In the genomic region with DNA sequence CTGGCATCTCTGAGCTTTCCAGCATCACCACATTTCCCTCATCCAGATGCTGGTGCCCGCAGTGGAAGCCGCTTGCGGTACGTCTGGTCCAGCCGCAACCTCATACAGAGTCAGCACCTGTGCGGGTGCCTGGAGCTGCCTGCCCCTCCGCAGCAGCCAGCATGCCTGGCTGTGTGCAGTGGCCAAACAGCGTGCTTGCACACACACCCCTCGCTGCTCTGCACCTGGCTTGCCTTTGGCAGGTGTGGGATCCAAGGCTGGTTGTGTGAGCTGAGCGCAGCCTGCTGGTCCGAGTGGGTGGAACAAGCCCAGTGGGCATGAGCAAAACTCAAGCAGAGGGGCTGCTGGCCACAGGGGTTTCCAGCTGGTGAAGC, we compare ENCODE assay signal across 10 cellular contexts. TPM values are rescaled to one million over a fixed set of nuclear protein-coding genes. Genes with fewer than 3 reads are reported as not detected.
DNase-seq lines count a peak whose midpoint lies in the region; ATAC-seq and TF ChIP-seq lines count a peak whose summit lies in the region.
"Had no signal": no experiment of that assay in that cellular context is flagged by ENCODE, and none has a peak within 500 bp of the region (broad histone marks: within the 10 kb centered on the region; RNA-seq: fewer than 3 reads in every experiment).

No MANE protein-coding gene starts in this region.

- H3K36me3 ChIP-seq in RWPE2 (ENCODE audit: low read depth): no peaks in the 10 kb centered on the region

- intact Hi-C loops in Calu3 (cut with micrococcal nuclease; ENCODE audit: unreplicated experiment): no loop called here

- H3K4me3 Mint-ChIP-seq in Calu3 (ENCODE audit: low read depth, unreplicated experiment): no peak overlapping the region
- H3K4me3 Mint-ChIP-seq in activated CD8-positive, alpha-beta memory T cell treated with anti-CD3 and anti-CD28 coated beads, Interleukin-2, amount 10 ng/mL, durations not matched to agents 7 days and 5 days: no peak overlapping the region

- no peak for TF ChIP-seq CTCF in Calu3 (IDR thresholded peaks at IDR 0.05; ENCODE audit: unreplicated experiment)
- TF ChIP-seq CTCF in RWPE2 (IDR thresholded peaks at IDR 0.05; ENCODE audit: poor library complexity, severe bottlenecking): peak; percentile 68
- no peak for TF ChIP-seq CTCF in GM13976 (IDR thresholded peaks at IDR 0.05; ENCODE audit: borderline replicate concordance, control extremely low read depth, extremely low read depth, insufficient read depth, missing control alignments)

- H3K9me3 ChIP-seq in RWPE2 (ENCODE audit: severe bottlenecking): no peaks in the 10 kb centered on the region

- TF ChIP-seq RAD21 in Ishikawa (IDR thresholded peaks at IDR 0.05; ENCODE audit: low read depth): peak; percentile 53

- ATAC-seq in RWPE2 (ENCODE audit: low read depth) (peak; percentile 31), GM21447 (IDR thresholded peaks at IDR 0.05; ENCODE audit: unreplicated experiment) (no peak)
- ATAC-seq in activated CD8-positive, alpha-beta memory T cell treated with anti-CD3 and anti-CD28 coated beads, Interleukin-2, amount 10 ng/mL, durations not matched to agents 7 days and 5 days: no peak

- TF ChIP-seq EP300 in Ishikawa (IDR thresholded peaks at IDR 0.05; ENCODE audit: borderline replicate concordance): no peak

- peaks cover 7% of the 10 kb centered on the region for H3K36me3 Mint-ChIP-seq in Calu3 (ENCODE audit: insufficient read depth, unreplicated experiment)
- no peaks in the 10 kb centered on the region for H3K36me3 Mint-ChIP-seq in activated CD8-positive, alpha-beta memory T cell treated with anti-CD3 and anti-CD28 coated beads, Interleukin-2, amount 10 ng/mL, durations not matched to agents 7 days and 5 days

- H3K27me3 ChIP-seq in RWPE2 (ENCODE audit: insufficient read depth, poor library complexity, severe bottlenecking): no peaks in the 10 kb centered on the region

- H3K4me3 ChIP-seq in RWPE2 (ENCODE audit: severe bottlenecking): no peak overlapping the region

- H3K27ac ChIP-seq in RWPE2 (ENCODE audit: poor library complexity, severe bottlenecking): no peak overlapping the region

- DNase-seq in Calu3: peak; percentile 49
- DNase-seq in RWPE2 (ENCODE audit: low spot score): peak; percentile 69
- peak; percentile 93 for DNase-seq in islet precursor cell
- no peak for DNase-seq in activated CD8-positive, alpha-beta memory T cell treated with anti-CD3 and anti-CD28 coated beads, Interleukin-2, amount 10 ng/mL, durations not matched to agents 7 days and 5 days
- DNase-seq in RKO (ENCODE audit: low spot score): no peak
- DNase-seq in GM13976 (ENCODE audit: low spot score): no peak
- DNase-seq: DND-41, SW 1271 had no signal

- BruUV-seq in Calu3 (replicated peaks; lab: Mats Ljungman, UMichigan): no TSS peak

- in situ Hi-C loops in GM13976 (cut with MboI; ENCODE audit: low sequenced_read_pairs, unreplicated experiment): no loop called here

- CTCF ChIA-PET in Calu3 (lab: Charles Lee): interaction anchor here (0.7 to 1.8 kb wide), 4 partner anchors 64 to 163 kb away, joined by 3 to 5 read pairs (median 4); partner anchors contain the start of gene NCOA7
- CTCF ChIA-PET in activated CD8-positive, alpha-beta memory T cell treated with anti-CD3 and anti-CD28 coated beads, Interleukin-2, amount 10 ng/mL, durations not matched to agents 7 days and 5 days (lab: Charles Lee): interaction anchor here (0.9 to 3.9 kb wide), 14 partner anchors 30 to 200 kb away, joined by 3 to 42 read pairs (median 5); partner anchors contain the start of gene NCOA7

- H3K27me3 Mint-ChIP-seq in Calu3 (ENCODE audit: unreplicated experiment): no peaks in the 10 kb centered on the region
- peaks cover 8% of the 10 kb centered on the region for H3K27me3 Mint-ChIP-seq in activated CD8-positive, alpha-beta memory T cell treated with anti-CD3 and anti-CD28 coated beads, Interleukin-2, amount 10 ng/mL, durations not matched to agents 7 days and 5 days

- H3K4me1 ChIP-seq in RWPE2 (ENCODE audit: insufficient read depth, poor library complexity, severe bottlenecking): peaks cover 25% of the 10 kb centered on the region

- H3K27ac Mint-ChIP-seq in Calu3 (ENCODE audit: unreplicated experiment): no peak overlapping the region
- H3K27ac Mint-ChIP-seq in activated CD8-positive, alpha-beta memory T cell treated with anti-CD3 and anti-CD28 coated beads, Interleukin-2, amount 10 ng/mL, durations not matched to agents 7 days and 5 days: no peak overlapping the region

- H3K9me3 Mint-ChIP-seq in Calu3 (ENCODE audit: low read depth, unreplicated experiment): peaks cover 6% of the 10 kb centered on the region
- no peaks in the 10 kb centered on the region for H3K9me3 Mint-ChIP-seq in activated CD8-positive, alpha-beta memory T cell treated with anti-CD3 and anti-CD28 coated beads, Interleukin-2, amount 10 ng/mL, durations not matched to agents 7 days and 5 days (ENCODE audit: low read depth)

- H3K4me1 Mint-ChIP-seq in Calu3 (ENCODE audit: low read depth, unreplicated experiment): peaks cover 39% of the 10 kb centered on the region
- peaks cover 10% of the 10 kb centered on the region for H3K4me1 Mint-ChIP-seq in activated CD8-positive, alpha-beta memory T cell treated with anti-CD3 and anti-CD28 coated beads, Interleukin-2, amount 10 ng/mL, durations not matched to agents 7 days and 5 days

TF ChIP-seq in Ishikawa, 13 proteins besides CTCF, POLR2A, EP300 and RAD21:
- TF ChIP-seq MAX (IDR thresholded peaks at IDR 0.05): no peak
- no peak for TF ChIP-seq ZBTB7A (IDR thresholded peaks at IDR 0.05; ENCODE audit: low read depth)
- no peak for TF ChIP-seq CEBPB (IDR thresholded peaks at IDR 0.05)
- no peak for TF ChIP-seq YY1 (IDR thresholded peaks at IDR 0.05; ENCODE audit: low read depth)
- TF ChIP-seq TAF1 (IDR thresholded peaks at IDR 0.05; ENCODE audit: low read depth): no peak
- TF ChIP-seq NFIC (IDR thresholded peaks at IDR 0.05): no peak
- TF ChIP-seq FOXM1 (IDR thresholded peaks at IDR 0.05; ENCODE audit: borderline replicate concordance, low read depth): no peak
- no peak for TF ChIP-seq CREB1 (IDR thresholded peaks at IDR 0.05; ENCODE audit: low read depth)
- no peak for TF ChIP-seq EGR1 (IDR thresholded peaks at IDR 0.05)
- TF ChIP-seq USF1 (IDR thresholded peaks at IDR 0.05): no peak
- TF ChIP-seq, protein P1, sequence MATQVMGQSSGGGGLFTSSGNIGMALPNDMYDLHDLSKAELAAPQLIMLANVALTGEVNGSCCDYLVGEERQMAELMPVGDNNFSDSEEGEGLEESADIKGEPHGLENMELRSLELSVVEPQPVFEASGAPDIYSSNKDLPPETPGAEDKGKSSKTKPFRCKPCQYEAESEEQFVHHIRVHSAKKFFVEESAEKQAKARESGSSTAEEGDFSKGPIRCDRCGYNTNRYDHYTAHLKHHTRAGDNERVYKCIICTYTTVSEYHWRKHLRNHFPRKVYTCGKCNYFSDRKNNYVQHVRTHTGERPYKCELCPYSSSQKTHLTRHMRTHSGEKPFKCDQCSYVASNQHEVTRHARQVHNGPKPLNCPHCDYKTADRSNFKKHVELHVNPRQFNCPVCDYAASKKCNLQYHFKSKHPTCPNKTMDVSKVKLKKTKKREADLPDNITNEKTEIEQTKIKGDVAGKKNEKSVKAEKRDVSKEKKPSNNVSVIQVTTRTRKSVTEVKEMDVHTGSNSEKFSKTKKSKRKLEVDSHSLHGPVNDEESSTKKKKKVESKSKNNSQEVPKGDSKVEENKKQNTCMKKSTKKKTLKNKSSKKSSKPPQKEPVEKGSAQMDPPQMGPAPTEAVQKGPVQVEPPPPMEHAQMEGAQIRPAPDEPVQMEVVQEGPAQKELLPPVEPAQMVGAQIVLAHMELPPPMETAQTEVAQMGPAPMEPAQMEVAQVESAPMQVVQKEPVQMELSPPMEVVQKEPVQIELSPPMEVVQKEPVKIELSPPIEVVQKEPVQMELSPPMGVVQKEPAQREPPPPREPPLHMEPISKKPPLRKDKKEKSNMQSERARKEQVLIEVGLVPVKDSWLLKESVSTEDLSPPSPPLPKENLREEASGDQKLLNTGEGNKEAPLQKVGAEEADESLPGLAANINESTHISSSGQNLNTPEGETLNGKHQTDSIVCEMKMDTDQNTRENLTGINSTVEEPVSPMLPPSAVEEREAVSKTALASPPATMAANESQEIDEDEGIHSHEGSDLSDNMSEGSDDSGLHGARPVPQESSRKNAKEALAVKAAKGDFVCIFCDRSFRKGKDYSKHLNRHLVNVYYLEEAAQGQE (IDR thresholded peaks at IDR 0.05; ENCODE audit: low read depth): no peak
- TF ChIP-seq TEAD4 (IDR thresholded peaks at IDR 0.05): no peak
- no peak for TF ChIP-seq TCF12 (IDR thresholded peaks at IDR 0.05; ENCODE audit: low read depth)
TF ChIP-seq in Ishikawa: peak in this region for 0.

RNA-seq across cellular contexts. Expression of gene HINT3, which starts 3.1 kb away (rescaled TPM):
- 13.9 and 15.1 TPM in 2 replicates for total RNA-seq in Calu3 (2022)
- 1 to 10 TPM; 8.7 to 9.3 TPM for total RNA-seq in activated CD8-positive, alpha-beta memory T cell treated with anti-CD3 and anti-CD28 coated beads, Interleukin-2, amount 10 ng/mL, durations not matched to agents 7 days and 5 days

RNA-seq across cellular contexts. Expression of gene TRMT11, which starts 32.9 kb away (rescaled TPM):
- total RNA-seq in Calu3 (2022): 20.2 and 27.7 TPM in 2 replicates
- 10 to 100 TPM; 20.6 to 26.4 TPM for total RNA-seq in activated CD8-positive, alpha-beta memory T cell treated with anti-CD3 and anti-CD28 coated beads, Interleukin-2, amount 10 ng/mL, durations not matched to agents 7 days and 5 days

Comparison
In these comparisons a context has a peak if more than half of its experiments do, and no peak if none do; other contexts are left out.
1. DNase-seq: peak in Calu3 (single experiment), RWPE2 (single experiment) and islet precursor cell (single experiment); none in activated CD8-positive, alpha-beta memory T cell treated with anti-CD3 and anti-CD28 coated beads, Interleukin-2, amount 10 ng/mL, durations not matched to agents 7 days and 5 days (single experiment), RKO (single experiment) and GM13976 (single experiment).